8 cellular contexts compared by ENCODE assay signal in genomic region chr13:71290963-71291937, GRCh38.
DNase-seq lines count a peak whose midpoint lies in the region; ATAC-seq and TF ChIP-seq lines count a peak whose summit lies in the region.

No MANE protein-coding gene starts in this region.

- CTCF ChIA-PET in Panc1 (lab: Charles Lee): no interaction called here

- DNase-seq in GM19238 (ENCODE audit: insufficient read length, low spot score) (peak; percentile 4), Panc1 (ENCODE audit: low read depth, low spot score) (peak; percentile 13), left kidney (ENCODE audit: low read depth, low spot score) (peak; percentile 9), SK-N-DZ (ENCODE audit: low spot score) (no peak)
- DNase-seq in activated naive CD8-positive, alpha-beta T cell treated with anti-CD3 and anti-CD28 coated beads, Interleukin-2, amount 10 ng/mL, durations not matched to agents 7 days and 5 days: peak; percentile 30
- peak in 5 of 6 experiments; percentile 39 to 75 (median 70) for DNase-seq in stimulated activated naive CD4-positive, alpha-beta T cell (lab: John Stamatoyannopoulos, UW)

- peaks cover 4 to 29% (median 21%) of the 10 kb centered on the region in 11 experiments; a peak in 19 of 22 replicates for H3K9me3 ChIP-seq in BLaER1 treated with 17β-estradiol and CSF1 and Interleukin-3, amounts not matched to agents 10 nM and 100 nM (replicated peaks in 1 of 11)
- no peaks in the 10 kb centered on the region for H3K9me3 ChIP-seq in Panc1 (ENCODE audit: control insufficient read depth, insufficient read depth, low read depth, low read length)

- no peaks in the 10 kb centered on the region for H4K20me1 ChIP-seq in BLaER1 treated with 17β-estradiol and CSF1 and Interleukin-3, amounts not matched to agents 10 nM and 100 nM

- intact Hi-C loops in Panc1 (cut with micrococcal nuclease; ENCODE audit: unreplicated experiment): no loop called here

- H3K36me3 ChIP-seq in BLaER1 treated with 17β-estradiol and CSF1 and Interleukin-3, amounts not matched to agents 10 nM and 100 nM: no peaks in the 10 kb centered on the region
- no peaks in the 10 kb centered on the region for H3K36me3 ChIP-seq in Panc1 (ENCODE audit: control insufficient read depth, insufficient read depth, low read length)

- H3K27ac ChIP-seq in BLaER1 treated with 17β-estradiol and CSF1 and Interleukin-3, amounts not matched to agents 10 nM and 100 nM: peak overlapping the region in 10 of 11 experiments; percentile 23 to 71 (median 51); a peak in 17 of 22 replicates
- peak overlapping the region; percentile 75 for H3K27ac ChIP-seq in Panc1 (ENCODE audit: low read length)

- H3K9ac ChIP-seq in BLaER1 treated with 17β-estradiol and CSF1 and Interleukin-3, amounts not matched to agents 10 nM and 100 nM: no peak overlapping the region

- TF ChIP-seq CTCF in Panc1 (IDR thresholded peaks at IDR 0.05): no peak

- H3K9me3 Mint-ChIP-seq in activated naive CD8-positive, alpha-beta T cell treated with anti-CD3 and anti-CD28 coated beads, Interleukin-2, amount 10 ng/mL, durations not matched to agents 7 days and 5 days: peaks cover 2% of the 10 kb centered on the region

- no peaks in the 10 kb centered on the region for H3K27me3 ChIP-seq in BLaER1 treated with 17β-estradiol and CSF1 and Interleukin-3, amounts not matched to agents 10 nM and 100 nM
- H3K27me3 ChIP-seq in Panc1 (ENCODE audit: control insufficient read depth, insufficient read depth, low read length): no peaks in the 10 kb centered on the region

- POLR2A ChIA-PET in Panc1 (lab: Charles Lee): no interaction called here
- POLR2A ChIA-PET in activated naive CD8-positive, alpha-beta T cell treated with anti-CD3 and anti-CD28 coated beads, Interleukin-2, amount 10 ng/mL, durations not matched to agents 7 days and 5 days (lab: Charles Lee): no interaction called here

- no TSS peak for BruUV-seq in Panc1 (replicated peaks; lab: Mats Ljungman, UMichigan)

- H3K4me2 ChIP-seq in BLaER1 treated with 17β-estradiol and CSF1 and Interleukin-3, amounts not matched to agents 10 nM and 100 nM: peak overlapping the region in 10 of 11 experiments; percentile 8 to 43 (median 18); a peak in 16 of 22 replicates

- peaks cover 6% of the 10 kb centered on the region for H3K4me1 Mint-ChIP-seq in activated naive CD8-positive, alpha-beta T cell treated with anti-CD3 and anti-CD28 coated beads, Interleukin-2, amount 10 ng/mL, durations not matched to agents 7 days and 5 days

- peak overlapping the region in 9 of 10 experiments; percentile 14 to 50 (median 38); a peak in 14 of 20 replicates for H3K4me3 ChIP-seq in BLaER1 treated with 17β-estradiol and CSF1 and Interleukin-3, amounts not matched to agents 10 nM and 100 nM
- H3K4me3 ChIP-seq in Panc1 (ENCODE audit: low read depth in 2 of 2, low read length in 2 of 2): peak overlapping the region; percentile 44 to 70

- H3K4me1 ChIP-seq in BLaER1 treated with 17β-estradiol and CSF1 and Interleukin-3, amounts not matched to agents 10 nM and 100 nM: peaks cover 0 to 8% (median 0%) of the 10 kb centered on the region in 10 experiments; a peak in 3 of 20 replicates
- no peaks in the 10 kb centered on the region for H3K4me1 ChIP-seq in Panc1 (ENCODE audit: control insufficient read depth, insufficient read depth, low read length)

- peaks cover 5% of the 10 kb centered on the region for H3K36me3 Mint-ChIP-seq in activated naive CD8-positive, alpha-beta T cell treated with anti-CD3 and anti-CD28 coated beads, Interleukin-2, amount 10 ng/mL, durations not matched to agents 7 days and 5 days

- ATAC-seq in HG03280 (IDR thresholded peaks at IDR 0.05; ENCODE audit: unreplicated experiment) (peak; percentile 91), Panc1 (peak; percentile 76)
- ATAC-seq in activated naive CD8-positive, alpha-beta T cell treated with anti-CD3 and anti-CD28 coated beads, Interleukin-2, amount 10 ng/mL, durations not matched to agents 7 days and 5 days (ENCODE audit: low read depth): peak; percentile 75

- H3K27ac Mint-ChIP-seq in activated naive CD8-positive, alpha-beta T cell treated with anti-CD3 and anti-CD28 coated beads, Interleukin-2, amount 10 ng/mL, durations not matched to agents 7 days and 5 days: peak overlapping the region; percentile 83

- H3K27me3 Mint-ChIP-seq in activated naive CD8-positive, alpha-beta T cell treated with anti-CD3 and anti-CD28 coated beads, Interleukin-2, amount 10 ng/mL, durations not matched to agents 7 days and 5 days: peaks cover 6% of the 10 kb centered on the region

- in situ Hi-C loops in Panc1 (cut with HindIII; ENCODE audit: low pct_unique_long_range_greater_than_20kb, low sequenced_read_pairs): no loop called here

- peak overlapping the region; percentile 76 for H3K4me3 Mint-ChIP-seq in activated naive CD8-positive, alpha-beta T cell treated with anti-CD3 and anti-CD28 coated beads, Interleukin-2, amount 10 ng/mL, durations not matched to agents 7 days and 5 days
